Comparison of ENCODE assay signal across 8 cellular contexts in the genomic region with DNA sequence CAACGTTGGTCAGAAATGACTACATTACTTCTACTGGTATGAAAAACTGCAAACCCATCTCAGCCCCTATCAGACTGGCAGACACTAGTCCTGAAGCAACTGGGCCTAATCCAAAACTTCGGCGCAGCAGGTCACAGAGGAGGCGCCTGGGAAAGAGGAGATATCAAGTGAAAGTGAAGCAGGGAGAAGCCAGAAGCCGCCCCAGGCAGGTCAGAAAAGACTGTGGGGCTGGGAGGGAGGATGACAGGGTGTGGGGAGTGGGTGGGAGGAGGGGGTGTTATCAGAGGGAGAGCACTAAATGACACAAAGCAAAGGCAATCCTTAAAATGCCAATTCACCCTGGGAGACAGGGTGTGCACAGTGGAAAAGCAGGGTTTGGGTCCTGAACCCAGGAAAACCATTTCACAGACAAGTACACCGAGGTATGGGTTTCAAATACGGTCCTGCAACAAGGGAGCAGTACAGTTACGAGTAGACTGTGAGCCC. TPM values are rescaled to one million over a fixed set of nuclear protein-coding genes. Genes with fewer than 3 reads are reported as not detected.
DNase-seq lines count a peak whose midpoint lies in the region; ATAC-seq, FAIRE-seq and TF ChIP-seq lines count a peak whose summit lies in the region.

No MANE protein-coding gene starts in this region.

- peak overlapping the region; percentile 90 for H3K4me3 Mint-ChIP-seq in CD4-positive, alpha-beta T cell

- TF ChIP-seq CTCF in CD4-positive, alpha-beta T cell (IDR thresholded peaks at IDR 0.05): no peak
- TF ChIP-seq CTCF in Loucy (conservative IDR thresholded peaks at IDR 0.05; ENCODE audit: low read length) (no peak), adrenal gland (IDR thresholded peaks at IDR 0.05) (no peak)

- H3K9me3 Mint-ChIP-seq in CD4-positive, alpha-beta T cell: no peaks in the 10 kb centered on the region

- FAIRE-seq in HTR-8/SVneo (lab: Jason Lieb, UNC): no peak

- peak overlapping the region; percentile 92 for H3K27ac Mint-ChIP-seq in CD4-positive, alpha-beta T cell

- ATAC-seq in CD4-positive, alpha-beta T cell (ENCODE audit: poor library complexity): no peak

- POLR2A ChIA-PET in CD4-positive, alpha-beta T cell (lab: Charles Lee): interaction anchor here (1.1 to 2.3 kb wide), 4 partner anchors 15 to 1236 kb away, joined by 4 to 13 read pairs (median 6); partner anchors contain the start of genes EXOC4 and SLC35B4

- H3K9ac ChIP-seq in Loucy (ENCODE audit: low read depth, low read length, poor library complexity, severe bottlenecking): peak overlapping the region; percentile 80

- CTCF ChIA-PET in CD4-positive, alpha-beta T cell (lab: Charles Lee): no interaction called here

- no peaks in the 10 kb centered on the region for H3F3A ChIP-seq in Loucy (ENCODE audit: low read depth)

- peak overlapping the region; percentile 86 for H3K27ac ChIP-seq in CD4-positive, alpha-beta T cell (ENCODE audit: low read depth, low read length)
- H3K27ac ChIP-seq in adrenal gland: peak overlapping the region in 4 of 5 donors; percentile 33 to 84 (median 78)

- H3K4me1 ChIP-seq in Loucy (ENCODE audit: insufficient read depth, low read length, poor library complexity, severe bottlenecking): peaks cover 40% of the 10 kb centered on the region
- peaks cover 14 to 33% of the 10 kb centered on the region in 2 donors for H3K4me1 ChIP-seq in adrenal gland (replicated peaks in 1 of 2)

- DNase-seq in CD4-positive, alpha-beta T cell: no peak
- DNase-seq in adrenal gland (peak; percentile 21 to 68 (median 35)), NCI-H1436 treated with DMSO at 0.1 percent for 48 hours (lab: John Stamatoyannopoulos, UW) (no peak), HTR-8/SVneo (ENCODE audit: insufficient read length, low spot score) (no peak), middle frontal gyrus (ENCODE audit: extremely low spot score, low spot score) (no peak)
- DNase-seq in stimulated activated CD4-positive, alpha-beta T cell treated with anti-CD3 and anti-CD28 coated beads, Interleukin-4, amount 100 ng/mL, for 1 hour: peak; percentile 7

- no peaks in the 10 kb centered on the region for H3K27me3 Mint-ChIP-seq in CD4-positive, alpha-beta T cell

- H3K79me2 ChIP-seq in Loucy (ENCODE audit: insufficient read depth, low read length): peaks cover 57% of the 10 kb centered on the region

- H3K9me2 ChIP-seq in Loucy (replicated peaks; ENCODE audit: low read depth, low read length): no peaks in the 10 kb centered on the region

- H3K9me3 ChIP-seq in CD4-positive, alpha-beta T cell (ENCODE audit: control insufficient read depth, low read length): no peaks in the 10 kb centered on the region
- H3K9me3 ChIP-seq in Loucy (ENCODE audit: insufficient read depth, low read depth, low read length) (no peaks in the 10 kb centered on the region), adrenal gland (replicated peaks in 1 of 3) (no peaks in the 10 kb centered on the region), iPS-18c (ENCODE audit: control insufficient read depth, insufficient read depth, low read length) (no peaks in the 10 kb centered on the region)

- peak overlapping the region; percentile 84; the same call in 1 of the 2 replicates for H2AFZ ChIP-seq in Loucy (ENCODE audit: low read length)

- peak overlapping the region; percentile 96 for H3K4me2 ChIP-seq in Loucy (ENCODE audit: low read depth, low read length, poor library complexity, severe bottlenecking)

- peaks cover 34% of the 10 kb centered on the region for H3K36me3 Mint-ChIP-seq in CD4-positive, alpha-beta T cell (ENCODE audit: low read depth)

- intact Hi-C loops in CD4-positive, alpha-beta T cell (cut with DNase I, micrococcal nuclease): loop anchor here (2.0 to 10.0 kb wide), 4 partner anchors 174 to 1376 kb away; partner anchors contain the start of genes AKR1B1 (in 1 of the 2) and SLC35B4 (in 1 of the 2)
- intact Hi-C loops in adrenal gland (cut with DNase I): no loop called here

- no peaks in the 10 kb centered on the region for H3K27me3 ChIP-seq in CD4-positive, alpha-beta T cell (ENCODE audit: control insufficient read depth, insufficient read depth, low read length)
- H3K27me3 ChIP-seq in Loucy (ENCODE audit: insufficient read depth, low read length, poor library complexity, severe bottlenecking) (no peaks in the 10 kb centered on the region), adrenal gland (no peaks in the 10 kb centered on the region)

- peaks cover 54% of the 10 kb centered on the region for H4K20me1 ChIP-seq in Loucy (ENCODE audit: insufficient read depth, low read length, poor library complexity, severe bottlenecking)

- peaks cover 39% of the 10 kb centered on the region for H3K4me1 Mint-ChIP-seq in CD4-positive, alpha-beta T cell (ENCODE audit: low read depth)

- H3K36me3 ChIP-seq in Loucy (ENCODE audit: insufficient read depth, low read length): no peaks in the 10 kb centered on the region
- H3K36me3 ChIP-seq in adrenal gland (replicated peaks in 1 of 2): no peaks in the 10 kb centered on the region

- H3K4me3 ChIP-seq in Loucy (ENCODE audit: low read length, poor library complexity, severe bottlenecking): peak overlapping the region; percentile 92
- H3K4me3 ChIP-seq in adrenal gland: peak overlapping the region; percentile 3 to 87 (median 77)
- H3K4me3 ChIP-seq in iPS-18c (ENCODE audit: insufficient read depth, low read depth, low read length): peak overlapping the region; percentile 91

- 1 to 4% (median 4%) methylated on average over 8 of the region's 8 CpGs for WGBS in adrenal gland, 4 donors

- no peak for TF ChIP-seq POLR2A in adrenal gland (IDR thresholded peaks at IDR 0.05)

RNA-seq across cellular contexts. Expression of gene CHCHD3, which starts 0.7 kb away (rescaled TPM):
- total RNA-seq in CD4-positive, alpha-beta T cell: 10 to 100 TPM; 21.6 to 21.7 TPM
- 10 to 100 TPM; 40.8 to 96.7 (median 54.2) TPM for total RNA-seq in adrenal gland
- polyA plus RNA-seq in adrenal gland: 100 to 1,000 TPM in 1 of 3 donors, 10 to 100 TPM in 2; 12.3 to 113 (median 17.4) TPM

Comparison
In these comparisons a context has a peak if more than half of its experiments do, and no peak if none do; other contexts are left out.
1. DNase-seq: peak in adrenal gland (7 of 7) and stimulated activated CD4-positive, alpha-beta T cell treated with anti-CD3 and anti-CD28 coated beads, Interleukin-4, amount 100 ng/mL, for 1 hour (single experiment); none in CD4-positive, alpha-beta T cell (0 of 10), NCI-H1436 treated with DMSO at 0.1 percent for 48 hours (single experiment), HTR-8/SVneo (single experiment) and middle frontal gyrus (single experiment).
2. intact Hi-C loops: an anchor here in CD4-positive, alpha-beta T cell (2.0 to 10.0 kb wide); none called in adrenal gland.
3. Peak in every context shown above with its lines, with median percentiles within 50 percentile points of each other: H3K4me3 ChIP-seq.